8 cellular contexts compared by ENCODE assay signal in the genomic region with DNA sequence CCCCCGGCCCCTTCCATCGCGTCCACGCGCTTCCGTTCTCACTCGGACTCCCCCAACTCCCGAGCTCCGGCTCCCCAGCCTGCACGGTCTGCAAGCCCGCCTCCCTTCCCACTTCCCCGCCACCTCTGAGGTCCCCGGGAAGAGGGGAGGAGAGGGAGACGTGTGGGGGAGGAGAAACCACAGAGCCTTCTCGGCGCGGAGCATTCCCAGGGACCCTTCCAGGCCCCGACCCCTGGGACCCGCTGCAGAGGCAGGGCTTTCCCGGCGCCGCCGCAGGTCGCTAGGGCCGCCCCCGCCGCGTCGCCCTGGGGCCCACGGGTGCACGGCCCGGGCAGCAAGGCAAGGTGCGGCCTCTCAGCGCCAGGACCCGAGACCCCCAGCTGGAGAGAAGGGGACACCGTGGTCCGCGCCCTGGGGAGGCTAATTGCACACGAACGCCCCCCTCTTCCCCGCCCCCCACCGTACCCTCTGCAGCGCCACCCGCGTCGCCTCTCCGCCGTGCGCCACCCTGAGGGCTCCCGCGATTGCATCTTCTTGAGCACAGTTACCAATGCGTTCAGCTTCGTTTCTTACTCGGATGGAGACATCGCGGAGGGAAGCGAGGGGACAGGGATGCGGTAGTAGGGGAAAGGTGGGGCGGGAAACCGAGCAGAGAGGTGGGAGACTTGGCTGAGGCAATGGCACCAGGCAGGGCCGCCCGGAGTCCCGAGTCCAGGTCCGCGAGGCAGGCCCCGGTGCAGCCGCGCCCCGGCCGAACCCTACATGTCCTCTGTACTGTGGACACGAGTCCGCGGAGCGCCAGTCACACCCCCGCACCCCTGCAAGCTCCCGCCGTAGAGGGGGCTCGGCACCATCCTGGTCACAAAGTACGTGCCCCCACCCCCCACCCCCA. TPM values are rescaled to one million over a fixed set of nuclear protein-coding genes. Genes with fewer than 3 reads are reported as not detected.
DNase-seq lines count a peak whose midpoint lies in the region; ATAC-seq and TF ChIP-seq lines count a peak whose summit lies in the region.

No MANE protein-coding gene starts in this region.

- DNase-seq in GDM1 (lab: John Stamatoyannopoulos, UW) (peak; percentile 43), T-helper 22 cell (ENCODE audit: low read depth) (peak; percentile 16), caudate nucleus (lab: John Stamatoyannopoulos, UW) (peak in 49 of 61 donors; percentile 27 to 80 (median 64)), islet precursor cell (peak; percentile 82), spleen (peak; percentile 86), NCI-H1048 (lab: John Stamatoyannopoulos, UW) (no peak)

- peak; percentile 39; the same call in 1 of the 2 replicates for TF ChIP-seq CTCF in KMS-11 (conservative IDR thresholded peaks at IDR 0.05; ENCODE audit: low read depth, low read length)
- TF ChIP-seq CTCF in spleen (IDR thresholded peaks at IDR 0.05 in 8 of 11, conservative IDR thresholded peaks at IDR 0.05 in 3 of 11) = peak in 6 of 11 experiments; percentile 14 to 33 (median 24)

- peak overlapping the region; percentile 64 for H3K27ac ChIP-seq in KMS-11
- H3K27ac ChIP-seq in caudate nucleus (ENCODE audit: low read depth, low read length) = peak overlapping the region; percentile 87
- peak overlapping the region in 4 of 8 donors; percentile 16 to 52 (median 43) for H3K27ac ChIP-seq in spleen

- H4K20me1 ChIP-seq in KMS-11 (ENCODE audit: insufficient read depth) = no peaks in the 10 kb centered on the region

- intact Hi-C loops in spleen (cut with DNase I; ENCODE audit: low total_unique reads) = loop anchor here (5.0 to 10.0 kb wide), 2 partner anchors 236 to 458 kb away; no protein-coding TSS in a partner anchor

- H3K36me3 ChIP-seq in KMS-11 (ENCODE audit: insufficient read depth) = no peaks in the 10 kb centered on the region
- H3K36me3 ChIP-seq in spleen = no peaks in the 10 kb centered on the region

- peak overlapping the region; percentile 53 for H3K4me2 ChIP-seq in KMS-11

- H3K4me3 ChIP-seq in KMS-11 (IDR thresholded peaks at IDR 0.05; ENCODE audit: insufficient read depth, low read depth, low read length) (no peak overlapping the region), spleen (peak overlapping the region; percentile 65 to 89 (median 74))

- no peak for TF ChIP-seq POLR2A in spleen (IDR thresholded peaks at IDR 0.05)

- no peaks in the 10 kb centered on the region for H3K9me3 ChIP-seq in spleen

- ATAC-seq in GM21723 (IDR thresholded peaks at IDR 0.05; ENCODE audit: unreplicated experiment) = peak; percentile 56

- H3K4me1 ChIP-seq in KMS-11 (ENCODE audit: low read depth, poor library complexity, severe bottlenecking) = peaks cover 3% of the 10 kb centered on the region
- H3K4me1 ChIP-seq in spleen = peaks cover 23 to 60% (median 51%) of the 10 kb centered on the region in 6 donors

- no peaks in the 10 kb centered on the region for H3K79me2 ChIP-seq in KMS-11 (ENCODE audit: insufficient read depth, low read depth)

- H3K9ac ChIP-seq in KMS-11 = peak overlapping the region; percentile 84

- WGBS in spleen, 5 donors = 0 to 2% (median 1%) methylated on average over 24 to 79 of the region's 79 CpGs

- peak overlapping the region; percentile 91 for H2AFZ ChIP-seq in KMS-11 (ENCODE audit: low read depth)

- H3K27me3 ChIP-seq in KMS-11 (ENCODE audit: insufficient read depth, low read depth) = peaks cover 14% of the 10 kb centered on the region; the same call in 1 of the 2 replicates
- H3K27me3 ChIP-seq in spleen (replicated peaks in 1 of 7) = peaks cover 0 to 78% (median 48%) of the 10 kb centered on the region in 7 donors

RNA-seq across cellular contexts. Expression of a gene that starts 29.0 kb away (rescaled TPM):
- under 1 TPM in 6 of 7 donors, not detected in 1; 0.16 to 0.91 (median 0.55) TPM for total RNA-seq in spleen
- under 1 TPM; 0.14 to 0.48 (median 0.30) TPM for polyA plus RNA-seq in spleen

RNA-seq across cellular contexts. Expression of a gene that starts 37.5 kb away (rescaled TPM):
- 10 to 100 TPM; 34.9 to 58.1 (median 50.6) TPM for total RNA-seq in spleen
- polyA plus RNA-seq in spleen = 10 to 100 TPM in 1 of 3 donors, 1 to 10 TPM in 2; 9.5 to 13.7 (median 9.9) TPM
